10 cellular contexts compared by ENCODE assay signal in the genomic region with DNA sequence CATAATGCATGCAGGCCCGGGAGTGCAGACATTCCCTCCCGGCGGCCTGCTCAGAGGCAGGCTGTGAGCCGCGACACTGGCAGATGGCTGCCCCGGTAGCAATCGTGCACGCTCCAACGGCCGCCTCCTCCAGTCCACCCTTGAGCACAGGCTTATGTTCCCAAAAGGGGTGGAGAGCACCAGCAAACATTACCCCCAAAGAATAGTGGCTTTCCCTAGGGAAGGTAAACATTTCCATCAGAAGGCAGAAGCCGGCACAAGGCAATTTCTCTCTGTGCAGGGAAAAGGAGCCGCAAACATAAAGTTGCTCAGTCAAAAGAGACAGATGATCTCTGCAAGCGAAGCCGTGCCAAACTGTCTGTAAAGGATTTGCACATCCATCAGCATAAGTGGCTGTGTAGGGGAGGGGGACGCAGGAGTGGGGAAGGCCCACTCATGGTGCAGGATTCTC.
DNase-seq lines count a peak whose midpoint lies in the region; ATAC-seq lines count a peak whose summit lies in the region.
"Had no signal": no experiment of that assay in that cellular context is flagged by ENCODE, and none has a peak within 500 bp of the region (broad histone marks: within the 10 kb centered on the region; RNA-seq: fewer than 3 reads in every experiment).

No MANE protein-coding gene starts in this region.

- no peaks in the 10 kb centered on the region for H3K36me3 Mint-ChIP-seq in activated naive CD8-positive, alpha-beta T cell treated with anti-CD3 and anti-CD28 coated beads, Interleukin-2, amount 50 U/mL, for 24 hours (ENCODE audit: low read depth)

- ATAC-seq in activated naive CD8-positive, alpha-beta T cell treated with anti-CD3 and anti-CD28 coated beads, Interleukin-2, amount 50 U/mL, for 24 hours = no peak
- ATAC-seq in GM18520 (IDR thresholded peaks at IDR 0.05; ENCODE audit: unreplicated experiment) = no peak

- no peak overlapping the region for H3K27ac Mint-ChIP-seq in activated naive CD8-positive, alpha-beta T cell treated with anti-CD3 and anti-CD28 coated beads, Interleukin-2, amount 50 U/mL, for 24 hours

- H3K4me3 Mint-ChIP-seq in activated naive CD8-positive, alpha-beta T cell treated with anti-CD3 and anti-CD28 coated beads, Interleukin-2, amount 50 U/mL, for 24 hours = no peak overlapping the region

- H3K4me1 Mint-ChIP-seq in activated naive CD8-positive, alpha-beta T cell treated with anti-CD3 and anti-CD28 coated beads, Interleukin-2, amount 50 U/mL, for 24 hours = no peaks in the 10 kb centered on the region

- no peaks in the 10 kb centered on the region for H3K9me3 Mint-ChIP-seq in activated naive CD8-positive, alpha-beta T cell treated with anti-CD3 and anti-CD28 coated beads, Interleukin-2, amount 50 U/mL, for 24 hours

- H3K27me3 Mint-ChIP-seq in activated naive CD8-positive, alpha-beta T cell treated with anti-CD3 and anti-CD28 coated beads, Interleukin-2, amount 50 U/mL, for 24 hours = no peaks in the 10 kb centered on the region

- DNase-seq in COR-L47 (lab: John Stamatoyannopoulos, UW) (peak; percentile 51), NCI-H2107 treated with DMSO at 0.1 percent for 48 hours (lab: John Stamatoyannopoulos, UW; ENCODE audit: unreplicated experiment) (peak; percentile 82), cerebellum (ENCODE audit: low spot score) (peak; percentile 87), occipital lobe (lab: John Stamatoyannopoulos, UW) (peak; percentile 36), NCI-H2196 treated with DMSO at 0.1 percent for 48 hours (lab: John Stamatoyannopoulos, UW; ENCODE audit: unreplicated experiment) (no peak)
- no peak for DNase-seq in activated naive CD4-positive, alpha-beta T cell (lab: John Stamatoyannopoulos, UW)
- no peak for DNase-seq in activated naive CD8-positive, alpha-beta T cell treated with anti-CD3 and anti-CD28 coated beads, Interleukin-2, amount 50 U/mL, for 24 hours
- DNase-seq: KBM-7, T-helper 1 cell had no signal

Comparison
In these comparisons a context has a peak if more than half of its experiments do, and no peak if none do; other contexts are left out.
1. DNase-seq: peak in COR-L47 (single experiment), NCI-H2107 treated with DMSO at 0.1 percent for 48 hours (single experiment), cerebellum (single experiment) and occipital lobe (single experiment); none in NCI-H2196 treated with DMSO at 0.1 percent for 48 hours (single experiment), activated naive CD4-positive, alpha-beta T cell (0 of 4) and activated naive CD8-positive, alpha-beta T cell treated with anti-CD3 and anti-CD28 coated beads, Interleukin-2, amount 50 U/mL, for 24 hours (single experiment).